Comparison of ENCODE assay signal across 2 cellular contexts in the genomic region with DNA sequence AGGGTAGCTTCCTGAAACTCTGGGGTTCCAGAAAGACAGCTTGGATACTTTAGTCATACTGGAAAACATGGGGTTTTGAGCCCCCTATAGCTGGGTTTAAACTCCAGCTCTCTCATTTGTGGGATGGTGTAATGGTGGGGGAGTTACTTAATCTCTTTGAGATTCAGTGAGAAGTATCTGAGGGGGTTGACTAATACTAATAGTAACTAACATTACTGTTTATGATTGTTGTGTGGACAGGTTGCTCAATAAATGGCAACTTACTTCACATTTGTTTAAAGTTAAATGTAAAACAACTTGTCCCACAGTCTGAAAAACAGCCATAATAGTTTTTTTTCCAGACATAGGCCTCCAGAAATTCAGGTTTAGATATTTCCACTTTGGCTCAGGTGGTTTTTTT.
TF ChIP-seq lines count a peak whose summit lies in the region.

No MANE protein-coding gene starts in this region.

TF ChIP-seq in IMR-90, 13 proteins besides CTCF, POLR2A, EP300 and RAD21:
- TF ChIP-seq BHLHE40 (IDR thresholded peaks at IDR 0.05; ENCODE audit: low read depth, low read length) (no peak), CEBPB (IDR thresholded peaks at IDR 0.05; ENCODE audit: low read depth, low read length) (peak; percentile 35; the same call in 1 of the 2 replicates), USF2 (IDR thresholded peaks at IDR 0.05; ENCODE audit: low read depth, low read length) (no peak), FOS (IDR thresholded peaks at IDR 0.05; ENCODE audit: low read depth, low read length) (no peak), SMC3 (IDR thresholded peaks at IDR 0.05; ENCODE audit: low read depth, low read length) (no peak), MXI1 (IDR thresholded peaks at IDR 0.05; ENCODE audit: borderline replicate concordance, low read depth, low read length) (no peak)
- TF ChIP-seq, protein P1, sequence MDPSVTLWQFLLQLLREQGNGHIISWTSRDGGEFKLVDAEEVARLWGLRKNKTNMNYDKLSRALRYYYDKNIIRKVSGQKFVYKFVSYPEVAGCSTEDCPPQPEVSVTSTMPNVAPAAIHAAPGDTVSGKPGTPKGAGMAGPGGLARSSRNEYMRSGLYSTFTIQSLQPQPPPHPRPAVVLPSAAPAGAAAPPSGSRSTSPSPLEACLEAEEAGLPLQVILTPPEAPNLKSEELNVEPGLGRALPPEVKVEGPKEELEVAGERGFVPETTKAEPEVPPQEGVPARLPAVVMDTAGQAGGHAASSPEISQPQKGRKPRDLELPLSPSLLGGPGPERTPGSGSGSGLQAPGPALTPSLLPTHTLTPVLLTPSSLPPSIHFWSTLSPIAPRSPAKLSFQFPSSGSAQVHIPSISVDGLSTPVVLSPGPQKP (IDR thresholded peaks at IDR 0.05; ENCODE audit: borderline replicate concordance, low read depth, low read length): no peak

TF ChIP-seq in K562, 482 proteins besides CTCF, POLR2A, EP300 and RAD21:
- no peak for TF ChIP-seq ZBTB34 (CRISPR knock-in tag; IDR thresholded peaks at IDR 0.05)
- no peak for TF ChIP-seq PBX2 (CRISPR knock-in tag; IDR thresholded peaks at IDR 0.05; ENCODE audit: low read depth)
- no peak for TF ChIP-seq PBX2 (tag; conservative IDR thresholded peaks at IDR 0.05; ENCODE audit: low read depth)
- no peak for TF ChIP-seq ELF4 (CRISPR knock-in tag; IDR thresholded peaks at IDR 0.05)
- no peak for TF ChIP-seq ARID4B (CRISPR knock-in tag; IDR thresholded peaks at IDR 0.05)
- no peak for TF ChIP-seq ARNT (IDR thresholded peaks at IDR 0.05)
- TF ChIP-seq KLF10 (CRISPR knock-in tag; IDR thresholded peaks at IDR 0.05): no peak
- TF ChIP-seq MLLT1 (IDR thresholded peaks at IDR 0.05): no peak
- TF ChIP-seq MLX (CRISPR knock-in tag; conservative IDR thresholded peaks at IDR 0.05): no peak
- no peak for TF ChIP-seq KDM5B (IDR thresholded peaks at IDR 0.05; ENCODE audit: insufficient replicate concordance, low read depth, low read length)
- TF ChIP-seq RBM14 (IDR thresholded peaks at IDR 0.05; ENCODE audit: borderline replicate concordance, insufficient read depth, low read depth, low read length): no peak
- no peak for TF ChIP-seq EHMT2 (IDR thresholded peaks at IDR 0.05)
- TF ChIP-seq PTRF (tag; IDR thresholded peaks at IDR 0.05): no peak
- no peak for TF ChIP-seq RBM39 (optimal IDR thresholded peaks at IDR 0.05; ENCODE audit: low read depth, low read length)
- no peak for TF ChIP-seq RBM34 (IDR thresholded peaks at IDR 0.05; ENCODE audit: borderline replicate concordance, insufficient read depth, low read length)
- TF ChIP-seq, protein P2, sequence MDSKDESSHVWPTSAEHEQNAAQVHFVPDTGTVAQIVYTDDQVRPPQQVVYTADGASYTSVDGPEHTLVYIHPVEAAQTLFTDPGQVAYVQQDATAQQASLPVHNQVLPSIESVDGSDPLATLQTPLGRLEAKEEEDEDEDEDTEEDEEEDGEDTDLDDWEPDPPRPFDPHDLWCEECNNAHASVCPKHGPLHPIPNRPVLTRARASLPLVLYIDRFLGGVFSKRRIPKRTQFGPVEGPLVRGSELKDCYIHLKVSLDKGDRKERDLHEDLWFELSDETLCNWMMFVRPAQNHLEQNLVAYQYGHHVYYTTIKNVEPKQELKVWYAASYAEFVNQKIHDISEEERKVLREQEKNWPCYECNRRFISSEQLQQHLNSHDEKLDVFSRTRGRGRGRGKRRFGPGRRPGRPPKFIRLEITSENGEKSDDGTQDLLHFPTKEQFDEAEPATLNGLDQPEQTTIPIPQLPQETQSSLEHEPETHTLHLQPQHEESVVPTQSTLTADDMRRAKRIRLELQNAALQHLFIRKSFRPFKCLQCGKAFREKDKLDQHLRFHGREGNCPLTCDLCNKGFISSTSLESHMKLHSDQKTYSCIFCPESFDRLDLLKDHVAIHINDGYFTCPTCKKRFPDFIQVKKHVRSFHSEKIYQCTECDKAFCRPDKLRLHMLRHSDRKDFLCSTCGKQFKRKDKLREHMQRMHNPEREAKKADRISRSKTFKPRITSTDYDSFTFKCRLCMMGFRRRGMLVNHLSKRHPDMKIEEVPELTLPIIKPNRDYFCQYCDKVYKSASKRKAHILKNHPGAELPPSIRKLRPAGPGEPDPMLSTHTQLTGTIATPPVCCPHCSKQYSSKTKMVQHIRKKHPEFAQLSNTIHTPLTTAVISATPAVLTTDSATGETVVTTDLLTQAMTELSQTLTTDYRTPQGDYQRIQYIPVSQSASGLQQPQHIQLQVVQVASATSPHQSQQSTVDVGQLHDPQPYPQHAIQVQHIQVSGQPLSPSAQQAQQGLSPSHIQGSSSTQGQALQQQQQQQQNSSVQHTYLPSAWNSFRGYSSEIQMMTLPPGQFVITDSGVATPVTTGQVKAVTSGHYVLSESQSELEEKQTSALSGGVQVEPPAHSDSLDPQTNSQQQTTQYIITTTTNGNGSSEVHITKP (IDR thresholded peaks at IDR 0.05; ENCODE audit: partially characterized antibody): no peak
TF ChIP-seq in K562: peak in this region for 0.
